ENCODE assay signal across 2 cellular contexts in genomic region chr17:77615672-77616242, GRCh38.
TF ChIP-seq lines count a peak whose summit lies in the region.

No MANE protein-coding gene starts in this region.

TF ChIP-seq in A549, 52 proteins besides CTCF, POLR2A, EP300 and RAD21:
- TF ChIP-seq HOXB13 (CRISPR knock-in tag; IDR thresholded peaks at IDR 0.05; ENCODE audit: low read depth) (no peak), REST (IDR thresholded peaks at IDR 0.05) (no peak), JUN (IDR thresholded peaks at IDR 0.05) (no peak), NR3C1 (IDR thresholded peaks at IDR 0.05) (no peak), CHD4 (IDR thresholded peaks at IDR 0.05; ENCODE audit: borderline replicate concordance) (no peak), USF2 (IDR thresholded peaks at IDR 0.05) (no peak), HOXB5 (CRISPR knock-in tag; IDR thresholded peaks at IDR 0.05) (no peak), FOXS1 (CRISPR knock-in tag; IDR thresholded peaks at IDR 0.05) (no peak), ZNF302 (CRISPR knock-in tag; IDR thresholded peaks at IDR 0.05) (no peak), NFE2L2 (conservative IDR thresholded peaks at IDR 0.05; ENCODE audit: low read length) (no peak), SREBF2 (IDR thresholded peaks at IDR 0.05) (no peak)
- TF ChIP-seq, protein P1, sequence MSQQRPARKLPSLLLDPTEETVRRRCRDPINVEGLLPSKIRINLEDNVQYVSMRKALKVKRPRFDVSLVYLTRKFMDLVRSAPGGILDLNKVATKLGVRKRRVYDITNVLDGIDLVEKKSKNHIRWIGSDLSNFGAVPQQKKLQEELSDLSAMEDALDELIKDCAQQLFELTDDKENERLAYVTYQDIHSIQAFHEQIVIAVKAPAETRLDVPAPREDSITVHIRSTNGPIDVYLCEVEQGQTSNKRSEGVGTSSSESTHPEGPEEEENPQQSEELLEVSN (IDR thresholded peaks at IDR 0.05; ENCODE audit: borderline replicate concordance, low read depth), result no peak

TF ChIP-seq in H1, 55 proteins besides CTCF, POLR2A, EP300 and RAD21:
- TF ChIP-seq CTBP2 (IDR thresholded peaks at IDR 0.05; ENCODE audit: borderline replicate concordance, insufficient read depth, insufficient read length, low read length), result no peak
- TF ChIP-seq HDAC2 (IDR thresholded peaks at IDR 0.05; ENCODE audit: borderline replicate concordance in 1 of 2, low read depth in 2 of 2, low read length in 2 of 2), result no peak
- no peak for TF ChIP-seq CHD2 (IDR thresholded peaks at IDR 0.05; ENCODE audit: low read length)
- no peak for TF ChIP-seq NANOG (IDR thresholded peaks at IDR 0.05; ENCODE audit: insufficient read depth, low read depth, low read length, poor library complexity, severe bottlenecking)
- no peak for TF ChIP-seq RBBP5 (IDR thresholded peaks at IDR 0.05; ENCODE audit: borderline replicate concordance, low read depth, low read length)
- no peak for TF ChIP-seq EGR1 (IDR thresholded peaks at IDR 0.05; ENCODE audit: borderline replicate concordance, low read depth, low read length)
- TF ChIP-seq EZH2 (IDR thresholded peaks at IDR 0.05; ENCODE audit: low read depth, low read length, severe bottlenecking), result no peak
- no peak for TF ChIP-seq GABPA (IDR thresholded peaks at IDR 0.05; ENCODE audit: borderline replicate concordance, insufficient read depth, low read length)
- no peak for TF ChIP-seq ASH2L (IDR thresholded peaks at IDR 0.05; ENCODE audit: low read length)
- no peak for TF ChIP-seq SIRT6 (IDR thresholded peaks at IDR 0.05; ENCODE audit: low read length)
- no peak for TF ChIP-seq JUN (IDR thresholded peaks at IDR 0.05; ENCODE audit: low read depth, low read length)
- no peak for TF ChIP-seq CREB1 (IDR thresholded peaks at IDR 0.05)
- TF ChIP-seq SRF (IDR thresholded peaks at IDR 0.05; ENCODE audit: low read depth, low read length), result no peak
- no peak for TF ChIP-seq MAX (IDR thresholded peaks at IDR 0.05)
- TF ChIP-seq CBX5 (IDR thresholded peaks at IDR 0.05; ENCODE audit: low read depth, low read length), result no peak
- no peak for TF ChIP-seq ATF2 (IDR thresholded peaks at IDR 0.05; ENCODE audit: low read length)
- no peak for TF ChIP-seq BCL11A (IDR thresholded peaks at IDR 0.05; ENCODE audit: low read depth in 2 of 2, low read length in 2 of 2)
- TF ChIP-seq GTF2F1 (IDR thresholded peaks at IDR 0.05; ENCODE audit: borderline replicate concordance, low read depth, low read length), result no peak
- TF ChIP-seq CBX8 (IDR thresholded peaks at IDR 0.05; ENCODE audit: borderline replicate concordance, low read depth, low read length), result no peak
